ENCODE assay signal across 12 cellular contexts in the genomic region with DNA sequence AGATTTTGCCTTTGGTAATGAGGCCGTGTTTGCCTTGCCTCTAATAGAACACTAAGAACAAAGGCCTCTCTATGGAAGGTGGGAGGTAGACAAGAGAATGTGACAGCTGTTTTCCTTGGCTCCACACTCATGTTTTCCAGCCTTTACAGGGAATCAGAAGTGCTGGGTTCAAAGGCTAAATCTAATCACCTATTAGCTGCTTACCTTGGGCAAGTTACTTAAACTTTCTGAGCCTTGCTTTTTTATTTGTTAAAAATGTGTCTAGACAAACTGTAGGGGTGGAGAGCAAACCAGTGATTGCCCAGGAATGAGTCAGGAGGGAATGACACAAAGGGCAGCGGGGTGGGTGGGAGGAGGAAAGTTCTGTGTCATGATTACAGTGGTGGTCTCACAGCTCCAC.
DNase-seq lines count a peak whose midpoint lies in the region; ATAC-seq and TF ChIP-seq lines count a peak whose summit lies in the region.
"Had no signal": no experiment of that assay in that cellular context is flagged by ENCODE, and none has a peak within 500 bp of the region (broad histone marks: within the 10 kb centered on the region; RNA-seq: fewer than 3 reads in every experiment).

No MANE protein-coding gene starts in this region.

- H3K4me3 ChIP-seq in mammary epithelial cell (replicated peaks in 1 of 3; ENCODE audit: insufficient read depth in 1 of 3, low read depth in 2 of 3, low read length in 3 of 3): no peak overlapping the region
- no peak overlapping the region for H3K4me3 ChIP-seq in mucosa of descending colon
- no peak overlapping the region for H3K4me3 ChIP-seq in thyroid gland (replicated peaks in 1 of 3)

- DNase-seq in Daoy (ENCODE audit: low read depth) (peak; percentile 69), HuH-7 (ENCODE audit: low spot score) (peak; percentile 45), mammary epithelial cell (peak; percentile 80), mucosa of descending colon (no peak), thyroid gland (no peak), GM13976 (ENCODE audit: low spot score) (no peak)
- no peak for DNase-seq in activated effector memory CD4-positive, alpha-beta T cell treated with anti-CD3 and anti-CD28 coated beads, Interleukin-2, amount 50 U/mL, for 16 hours
- DNase-seq: GDM1, NCI-H2029 treated with DMSO at 0.1 percent for 48 hours, nucleus accumbens, T-cell had no signal

- no peak overlapping the region for H3K27ac Mint-ChIP-seq in stimulated activated memory B cell treated with anti-CD40 and anti-IgM and Interleukin-4, amounts not matched to agents 10 μg/mL and 1 μg/mL and 100 μg/mL, for 72 hours
- H3K27ac Mint-ChIP-seq: T-cell had no signal

- H3K27ac ChIP-seq in mammary epithelial cell (ENCODE audit: insufficient read depth, low read depth, low read length) (peak overlapping the region; percentile 94), thyroid gland (no peak overlapping the region)

- 0% methylated on average over 2 of the region's 2 CpGs for WGBS in mammary epithelial cell (ENCODE audit: low coverage, missing lambda C conversion rate)
- 76 to 83% methylated on average over 2 of the region's 2 CpGs for WGBS in thyroid gland, 2 donors

- in situ Hi-C loops in mammary epithelial cell (cut with MboI; ENCODE audit: low sequenced_read_pairs in 2 of 2) (loop anchor here in 1 of 2 donors (5.0 to 10.0 kb wide), 2 partner anchors 39 to 677 kb away; no protein-coding TSS in a partner anchor), GM13976 (cut with MboI; ENCODE audit: low sequenced_read_pairs, unreplicated experiment) (loop anchor here (25.0 kb wide), 1 partner anchor 429 kb away; no protein-coding TSS in a partner anchor)

- no peak for TF ChIP-seq CTCF in mammary epithelial cell (conservative IDR thresholded peaks at IDR 0.05 in 1 of 2, IDR thresholded peaks at IDR 0.05 in 1 of 2; ENCODE audit: extremely low read depth in 1 of 2, insufficient read depth in 1 of 2, low read depth in 1 of 2, low read length in 2 of 2)
- TF ChIP-seq CTCF in mucosa of descending colon (IDR thresholded peaks at IDR 0.05): no peak
- TF ChIP-seq CTCF in thyroid gland (IDR thresholded peaks at IDR 0.05): no peak
- no peak for TF ChIP-seq CTCF in GM13976 (IDR thresholded peaks at IDR 0.05; ENCODE audit: borderline replicate concordance, control extremely low read depth, extremely low read depth, insufficient read depth, missing control alignments)

- no peak for TF ChIP-seq POLR2A in thyroid gland (IDR thresholded peaks at IDR 0.05)

- no peaks in the 10 kb centered on the region for H3K27me3 Mint-ChIP-seq in stimulated activated memory B cell treated with anti-CD40 and anti-IgM and Interleukin-4, amounts not matched to agents 10 μg/mL and 1 μg/mL and 100 μg/mL, for 72 hours
- H3K27me3 Mint-ChIP-seq: T-cell had no signal

- no peaks in the 10 kb centered on the region for H3K27me3 ChIP-seq in mammary epithelial cell (ENCODE audit: insufficient read depth, low read length)
- H3K27me3 ChIP-seq in thyroid gland: no peaks in the 10 kb centered on the region

- intact Hi-C loops in mammary epithelial cell (cut with micrococcal nuclease): loop anchor here (10.0 kb wide), 1 partner anchor 287 kb away; no protein-coding TSS in a partner anchor
- intact Hi-C loops in mucosa of descending colon (cut with DNase I, micrococcal nuclease): loop anchor here in 1 of 2 donors (5.0 kb wide), 1 partner anchor 669 kb away; no protein-coding TSS in a partner anchor
- intact Hi-C loops in thyroid gland (cut with DNase I): no loop called here

- peak overlapping the region; percentile 41 for H3K9ac ChIP-seq in mammary epithelial cell (ENCODE audit: insufficient read depth, low read length)

- no peaks in the 10 kb centered on the region for H3K4me1 Mint-ChIP-seq in stimulated activated memory B cell treated with anti-CD40 and anti-IgM and Interleukin-4, amounts not matched to agents 10 μg/mL and 1 μg/mL and 100 μg/mL, for 72 hours
- H3K4me1 Mint-ChIP-seq: T-cell had no signal

- H3K9me3 Mint-ChIP-seq in stimulated activated memory B cell treated with anti-CD40 and anti-IgM and Interleukin-4, amounts not matched to agents 10 μg/mL and 1 μg/mL and 100 μg/mL, for 72 hours: no peaks in the 10 kb centered on the region
- H3K9me3 Mint-ChIP-seq: T-cell had no signal

- H3K9me3 ChIP-seq in mammary epithelial cell (replicated peaks; ENCODE audit: insufficient read depth, low read length) (no peaks in the 10 kb centered on the region), mucosa of descending colon (no peaks in the 10 kb centered on the region), thyroid gland (no peaks in the 10 kb centered on the region)

- no peaks in the 10 kb centered on the region for H3K36me3 Mint-ChIP-seq in stimulated activated memory B cell treated with anti-CD40 and anti-IgM and Interleukin-4, amounts not matched to agents 10 μg/mL and 1 μg/mL and 100 μg/mL, for 72 hours
- H3K36me3 Mint-ChIP-seq: T-cell had no signal

- dilution Hi-C loops in mammary epithelial cell (cut with HindIII; ENCODE audit: low sequenced_read_pairs): no loop called here

- no TSS peak for BruUV-seq in mammary epithelial cell (replicated peaks; lab: Mats Ljungman, UMichigan)

- H4K20me1 ChIP-seq in mammary epithelial cell (ENCODE audit: insufficient read depth, low read length): no peaks in the 10 kb centered on the region

- no peaks in the 10 kb centered on the region for H3K79me2 ChIP-seq in mammary epithelial cell (ENCODE audit: insufficient read depth, low read length)

- ATAC-seq in mucosa of descending colon: peak; percentile 45
- no peak for ATAC-seq in stimulated activated memory B cell treated with anti-CD40 and anti-IgM and Interleukin-4, amounts not matched to agents 10 μg/mL and 1 μg/mL and 100 μg/mL, for 72 hours
- ATAC-seq: T-cell had no signal

- H3K4me1 ChIP-seq in mammary epithelial cell (ENCODE audit: insufficient read depth, low read length) (peaks cover 37% of the 10 kb centered on the region), mucosa of descending colon (ENCODE audit: low read depth) (peaks cover 12% of the 10 kb centered on the region), thyroid gland (no peaks in the 10 kb centered on the region)

- no peaks in the 10 kb centered on the region for H3K36me3 ChIP-seq in mammary epithelial cell (ENCODE audit: insufficient read depth, low read length)
- H3K36me3 ChIP-seq in mucosa of descending colon (ENCODE audit: low read depth): no peaks in the 10 kb centered on the region
- no peaks in the 10 kb centered on the region for H3K36me3 ChIP-seq in thyroid gland

- no peak overlapping the region for H3K4me2 ChIP-seq in mammary epithelial cell (ENCODE audit: insufficient read depth, low read depth, low read length)

- peak overlapping the region; percentile 82 for H2AFZ ChIP-seq in mammary epithelial cell (ENCODE audit: low read depth, low read length)

- no peak overlapping the region for H3K4me3 Mint-ChIP-seq in stimulated activated memory B cell treated with anti-CD40 and anti-IgM and Interleukin-4, amounts not matched to agents 10 μg/mL and 1 μg/mL and 100 μg/mL, for 72 hours
- H3K4me3 Mint-ChIP-seq: T-cell had no signal

- CTCF ChIA-PET in mammary epithelial cell (lab: Charles Lee; ENCODE audit: low non-redundant PET): interaction anchor here (0.7 kb wide), 1 partner anchor 127 kb away, joined by 4 read pairs; no protein-coding TSS in a partner anchor

Comparison
In these comparisons a context has a peak if more than half of its experiments do, and no peak if none do; other contexts are left out.
1. DNase-seq: peak in Daoy (single experiment), HuH-7 (single experiment) and mammary epithelial cell (single experiment); none in mucosa of descending colon (0 of 3), thyroid gland (0 of 2), GM13976 (single experiment) and activated effector memory CD4-positive, alpha-beta T cell treated with anti-CD3 and anti-CD28 coated beads, Interleukin-2, amount 50 U/mL, for 16 hours (single experiment).